Comparison of ENCODE assay signal across 13 cellular contexts in the genomic region with DNA sequence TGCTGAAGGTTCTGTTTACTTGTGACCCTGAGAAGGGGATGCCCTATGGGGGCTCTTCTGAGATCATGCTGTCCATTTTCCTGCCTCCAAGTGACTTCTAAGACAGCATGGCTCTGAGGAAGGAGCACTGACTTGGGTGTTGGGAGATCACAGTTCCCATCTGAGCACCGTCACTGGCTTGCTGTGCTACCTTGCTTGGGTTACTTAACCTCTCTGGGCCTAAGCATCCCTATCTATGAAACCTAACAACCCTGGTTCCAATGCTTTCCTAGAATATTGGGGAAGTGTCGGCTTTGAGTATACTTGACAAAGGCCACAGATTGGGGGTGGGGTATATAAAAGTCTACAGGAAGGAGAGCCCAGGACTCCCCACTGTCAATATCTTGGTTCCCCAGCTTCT. TPM values are rescaled to one million over a fixed set of nuclear protein-coding genes. Genes with fewer than 3 reads are reported as not detected.
A peak's percentile ranks its signal among the peaks of the same experiment; 100 is the strongest.
DNase-seq lines count a peak whose midpoint lies in the region; ATAC-seq and TF ChIP-seq lines count a peak whose summit lies in the region.
"Had no signal": no experiment of that assay in that cellular context is flagged by ENCODE, and none has a peak within 500 bp of the region (broad histone marks: within the 10 kb centered on the region; RNA-seq: fewer than 3 reads in every experiment).

No MANE protein-coding gene starts in this region.

- H3K4me3 Mint-ChIP-seq in stimulated activated naive CD8-positive, alpha-beta T cell treated with anti-CD3 and anti-CD28 coated beads, Interleukin-15, Interleukin-2, amounts not matched to agents 100 ng/mL and 50 ng/mL, for 24 hours, result peak overlapping the region; percentile 68
- H3K4me3 Mint-ChIP-seq in dendritic cell treated with granulocyte-macrophage colony-stimulating factor and Interleukin-4, amounts not matched to agents 40 ng/mL and 50 ng/mL, for 4 days, result no peak overlapping the region
- H3K4me3 Mint-ChIP-seq in natural killer cell, result peak overlapping the region; percentile 94
- H3K4me3 Mint-ChIP-seq: mesothelial cell of epicardium had no signal

- H2AFZ ChIP-seq in GM23248, result no peak overlapping the region

- no peaks in the 10 kb centered on the region for H3F3A ChIP-seq in GM23248 (ENCODE audit: insufficient read depth)

- TF ChIP-seq CTCF in natural killer cell (IDR thresholded peaks at IDR 0.05), result no peak

- peaks cover 7% of the 10 kb centered on the region for H3K4me1 ChIP-seq in GM23248 (ENCODE audit: insufficient read depth)

- H3K4me2 ChIP-seq in GM23248 (ENCODE audit: unreplicated experiment), result no peak overlapping the region

- H3K79me2 ChIP-seq in GM23248 (ENCODE audit: insufficient read depth), result no peaks in the 10 kb centered on the region

- intact Hi-C loops in dendritic cell treated with granulocyte-macrophage colony-stimulating factor and Interleukin-4, amounts not matched to agents 40 ng/mL and 50 ng/mL, for 4 days (cut with micrococcal nuclease), result no loop called here
- intact Hi-C loops in natural killer cell (cut with micrococcal nuclease), result loop anchor here (1.0 to 10.0 kb wide), 3 partner anchors 11 to 262 kb away; no protein-coding TSS in a partner anchor

- peaks cover 55% of the 10 kb centered on the region for H3K36me3 Mint-ChIP-seq in stimulated activated naive CD8-positive, alpha-beta T cell treated with anti-CD3 and anti-CD28 coated beads, Interleukin-15, Interleukin-2, amounts not matched to agents 100 ng/mL and 50 ng/mL, for 24 hours (ENCODE audit: low read depth)
- H3K36me3 Mint-ChIP-seq in dendritic cell treated with granulocyte-macrophage colony-stimulating factor and Interleukin-4, amounts not matched to agents 40 ng/mL and 50 ng/mL, for 4 days (ENCODE audit: low read depth), result peaks cover 74% of the 10 kb centered on the region
- H3K36me3 Mint-ChIP-seq in natural killer cell, result peaks cover 7% of the 10 kb centered on the region
- H3K36me3 Mint-ChIP-seq: mesothelial cell of epicardium had no signal

- in situ Hi-C loops in GM23248 (cut with MboI), result no loop called here

- H4K20me1 ChIP-seq in GM23248 (ENCODE audit: insufficient read depth), result no peaks in the 10 kb centered on the region

- H3K9ac ChIP-seq in GM23248, result no peak overlapping the region

- no peak overlapping the region for H3K4me3 ChIP-seq in GM23248

- DNase-seq in stimulated activated naive CD8-positive, alpha-beta T cell treated with anti-CD3 and anti-CD28 coated beads, Interleukin-15, Interleukin-2, amounts not matched to agents 100 U/mL and 50 U/mL, for 24 hours, result no peak
- DNase-seq in natural killer cell (no peak), nucleus accumbens (lab: John Stamatoyannopoulos, UW) (no peak), GM23248 (no peak), RKO (ENCODE audit: low spot score) (no peak)
- DNase-seq: dermis blood vessel endothelial cell, NCI-H1694, T1000 had no signal

- no peak for ATAC-seq in stimulated activated naive CD8-positive, alpha-beta T cell treated with anti-CD3 and anti-CD28 coated beads, Interleukin-15, Interleukin-2, amounts not matched to agents 100 U/mL and 50 U/mL, for 24 hours
- ATAC-seq in natural killer cell (no peak), HG03442 (IDR thresholded peaks at IDR 0.05; ENCODE audit: unreplicated experiment) (no peak)

- 97% methylated on average over 2 of the region's 2 CpGs for WGBS in GM23248 (ENCODE audit: low coverage in 1 of 2, low lambda C conversion rate in 2 of 2, missing lambda C conversion rate in 2 of 2), 2 experiments

- H3K27me3 ChIP-seq in GM23248 (replicated peaks; ENCODE audit: insufficient read depth), result no peaks in the 10 kb centered on the region

- no peaks in the 10 kb centered on the region for H3K36me3 ChIP-seq in GM23248 (ENCODE audit: low read depth)

- peaks cover 94% of the 10 kb centered on the region for H3K4me1 Mint-ChIP-seq in stimulated activated naive CD8-positive, alpha-beta T cell treated with anti-CD3 and anti-CD28 coated beads, Interleukin-15, Interleukin-2, amounts not matched to agents 100 ng/mL and 50 ng/mL, for 24 hours (ENCODE audit: low read depth)
- peaks cover 99% of the 10 kb centered on the region for H3K4me1 Mint-ChIP-seq in dendritic cell treated with granulocyte-macrophage colony-stimulating factor and Interleukin-4, amounts not matched to agents 40 ng/mL and 50 ng/mL, for 4 days (ENCODE audit: low read depth)
- peaks cover 86 to 94% of the 10 kb centered on the region in 2 donors for H3K4me1 Mint-ChIP-seq in natural killer cell

- no peaks in the 10 kb centered on the region for H3K27me3 Mint-ChIP-seq in stimulated activated naive CD8-positive, alpha-beta T cell treated with anti-CD3 and anti-CD28 coated beads, Interleukin-15, Interleukin-2, amounts not matched to agents 100 ng/mL and 50 ng/mL, for 24 hours
- no peaks in the 10 kb centered on the region for H3K27me3 Mint-ChIP-seq in dendritic cell treated with granulocyte-macrophage colony-stimulating factor and Interleukin-4, amounts not matched to agents 40 ng/mL and 50 ng/mL, for 4 days
- H3K27me3 Mint-ChIP-seq in natural killer cell (ENCODE audit: low read depth in 2 of 2), result no peaks in the 10 kb centered on the region

- no peaks in the 10 kb centered on the region for H3K9me3 ChIP-seq in GM23248 (ENCODE audit: low read depth)

- H3K27ac ChIP-seq in GM23248, result no peak overlapping the region
- H3K27ac ChIP-seq: C4-2B had no signal

- peak overlapping the region; percentile 87 for H3K27ac Mint-ChIP-seq in stimulated activated naive CD8-positive, alpha-beta T cell treated with anti-CD3 and anti-CD28 coated beads, Interleukin-15, Interleukin-2, amounts not matched to agents 100 ng/mL and 50 ng/mL, for 24 hours
- peak overlapping the region; percentile 78 for H3K27ac Mint-ChIP-seq in dendritic cell treated with granulocyte-macrophage colony-stimulating factor and Interleukin-4, amounts not matched to agents 40 ng/mL and 50 ng/mL, for 4 days
- H3K27ac Mint-ChIP-seq in natural killer cell, result peak overlapping the region; percentile 99
- H3K27ac Mint-ChIP-seq: mesothelial cell of epicardium had no signal

- H3K9me2 ChIP-seq in GM23248 (ENCODE audit: insufficient read depth), result no peaks in the 10 kb centered on the region

- peaks cover 4% of the 10 kb centered on the region for H3K9me3 Mint-ChIP-seq in stimulated activated naive CD8-positive, alpha-beta T cell treated with anti-CD3 and anti-CD28 coated beads, Interleukin-15, Interleukin-2, amounts not matched to agents 100 ng/mL and 50 ng/mL, for 24 hours
- H3K9me3 Mint-ChIP-seq in dendritic cell treated with granulocyte-macrophage colony-stimulating factor and Interleukin-4, amounts not matched to agents 40 ng/mL and 50 ng/mL, for 4 days, result no peaks in the 10 kb centered on the region
- no peaks in the 10 kb centered on the region for H3K9me3 Mint-ChIP-seq in natural killer cell
- H3K9me3 Mint-ChIP-seq: mesothelial cell of epicardium had no signal

RNA-seq across cellular contexts. Expression of gene TNFRSF1B, which starts 6.2 kb away (rescaled TPM):
- 100 to 1,000 TPM; 152 to 173 (median 172) TPM for total RNA-seq in natural killer cell
- total RNA-seq in GM23248 (2014; rRNA removed; shearing (Covaris generic)), result 0.25 and 2.9 TPM in 2 replicates
- 1.1 and 1.3 TPM in 2 replicates for polyA plus RNA-seq in GM23248 (2016; fragmentation: Nextera tagmentation; extraction: Ambion mirVana)

RNA-seq across cellular contexts. Expression of gene VPS13D, which starts 56.9 kb away (rescaled TPM):
- total RNA-seq in natural killer cell, result 10 to 100 TPM; 66.3 to 94.0 (median 81.7) TPM
- total RNA-seq in GM23248 (2014; rRNA removed; shearing (Covaris generic)), result 16.4 and 18.7 TPM in 2 replicates
- polyA plus RNA-seq in GM23248 (2016; fragmentation: Nextera tagmentation; extraction: Ambion mirVana), result 5.6 and 6.8 TPM in 2 replicates

Comparison
In these comparisons a context has a peak if more than half of its experiments do, and no peak if none do; other contexts are left out.
1. RNA of gene TNFRSF1B, which starts 6.2 kb away (total RNA-seq): 152 to 173 TPM in natural killer cell; 0.25 to 2.9 TPM in GM23248; every median in the first group is over 10 times any median in the second.
2. Peak in every context shown above with its lines, with median percentiles within 50 percentile points of each other: H3K27ac Mint-ChIP-seq.